In the genomic region with DNA sequence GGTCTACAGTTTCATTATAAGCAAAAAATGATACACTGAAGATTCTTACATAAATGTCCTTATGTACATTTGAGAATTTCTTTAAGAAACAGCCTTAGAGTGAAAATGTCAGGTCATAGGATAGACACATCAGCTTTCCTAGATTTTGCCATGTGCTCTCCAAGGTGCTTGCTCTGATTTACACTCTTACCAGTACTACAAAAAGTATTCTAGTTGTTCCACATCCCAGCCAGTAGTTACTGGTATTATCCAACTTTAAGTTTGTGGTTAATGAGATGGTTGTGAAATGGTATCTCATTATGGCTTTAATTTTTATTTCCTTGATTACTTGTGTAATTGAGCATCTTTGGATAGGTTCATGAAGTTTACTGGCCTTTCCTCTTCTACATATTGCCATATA, we compare ENCODE assay signal across 6 cellular contexts. TPM values are rescaled to one million over a fixed set of nuclear protein-coding genes. Genes with fewer than 3 reads are reported as not detected.
"Had no signal": no experiment of that assay in that cellular context is flagged by ENCODE, and none has a peak within 500 bp of the region (broad histone marks: within the 10 kb centered on the region; RNA-seq: fewer than 3 reads in every experiment).

No MANE protein-coding gene starts in this region.

- FAIRE-seq: H1, HTR-8/SVneo had no signal

- DNase-seq: H7, IMR-90, KBM-7 had no signal

RNA-seq across cellular contexts. Expression of a gene that starts 5.0 kb away (rescaled TPM):
- total RNA-seq: HT-29 had no signal
